In genomic region chr5:177403826-177404640, GRCh38 we compare ENCODE assay signal across 1 cellular context.
TF ChIP-seq lines count a peak whose summit lies in the region.

No MANE protein-coding gene starts in this region.

TF ChIP-seq in HEK293, 187 proteins besides CTCF, POLR2A, EP300 and RAD21 (continued from another document and continues in another):
- no peak for TF ChIP-seq PRDM4 (tag by site-specific recombination; IDR thresholded peaks at IDR 0.05)
- TF ChIP-seq ZNF114 (tag by site-specific recombination; IDR thresholded peaks at IDR 0.05) = no peak
- TF ChIP-seq ZNF561 (tag by site-specific recombination; IDR thresholded peaks at IDR 0.05; ENCODE audit: borderline replicate concordance) = peak; percentile 97
- peak; percentile 87; the same call in 1 of the 2 replicates for TF ChIP-seq ZNF10 (tag by site-specific recombination; IDR thresholded peaks at IDR 0.05)
- TF ChIP-seq ZNF518A (tag by site-specific recombination; conservative IDR thresholded peaks at IDR 0.05; ENCODE audit: low read depth) = no peak; the same call in 1 of the 2 replicates
- no peak for TF ChIP-seq ZBTB21 (tag by site-specific recombination; IDR thresholded peaks at IDR 0.05)
- TF ChIP-seq ZFP3 (tag by site-specific recombination; IDR thresholded peaks at IDR 0.05; ENCODE audit: low read depth) = no peak
- peak; percentile 47; the same call in 1 of the 2 replicates for TF ChIP-seq KLF17 (tag by site-specific recombination; IDR thresholded peaks at IDR 0.05)
- no peak; the same call in 1 of the 2 replicates for TF ChIP-seq ZNF350 (tag by site-specific recombination; IDR thresholded peaks at IDR 0.05)
- TF ChIP-seq TSHZ1 (tag by site-specific recombination; IDR thresholded peaks at IDR 0.05; ENCODE audit: borderline replicate concordance) = no peak
- TF ChIP-seq ZNF302 (tag by site-specific recombination; IDR thresholded peaks at IDR 0.05; ENCODE audit: low read depth) = no peak
- peak; percentile 84 for TF ChIP-seq ZBTB26 (tag by site-specific recombination; optimal IDR thresholded peaks at IDR 0.05)
- TF ChIP-seq SALL2 (tag by site-specific recombination; IDR thresholded peaks at IDR 0.05; ENCODE audit: borderline replicate concordance) = no peak
- peak; percentile 94 for TF ChIP-seq GLIS2 (tag by site-specific recombination; IDR thresholded peaks at IDR 0.05)
- no peak for TF ChIP-seq ZNF830 (tag by site-specific recombination; IDR thresholded peaks at IDR 0.05; ENCODE audit: low read depth)
- TF ChIP-seq ZNF555 (tag by site-specific recombination; conservative IDR thresholded peaks at IDR 0.05) = no peak
- TF ChIP-seq ZNF280C (tag by site-specific recombination; IDR thresholded peaks at IDR 0.05) = no peak
- no peak for TF ChIP-seq ZNF529 (tag by site-specific recombination; IDR thresholded peaks at IDR 0.05; ENCODE audit: insufficient replicate concordance)
- TF ChIP-seq IKZF3 (tag by site-specific recombination; IDR thresholded peaks at IDR 0.05) = 0 out of 2 replicates have a peak, but pooled peaks have one; percentile 15
- TF ChIP-seq FEZF1 (tag by site-specific recombination; IDR thresholded peaks at IDR 0.05) = no peak
- no peak for TF ChIP-seq ZNF23 (tag by site-specific recombination; IDR thresholded peaks at IDR 0.05; ENCODE audit: borderline replicate concordance)
- peak; percentile 63 for TF ChIP-seq BCL11A (tag by site-specific recombination; IDR thresholded peaks at IDR 0.05; ENCODE audit: low read depth)
- peak; percentile 46; the same call in 1 of the 2 replicates for TF ChIP-seq PATZ1 (tag by site-specific recombination; IDR thresholded peaks at IDR 0.05)
- no peak; the same call in 1 of the 2 replicates for TF ChIP-seq ZNF626 (tag by site-specific recombination; IDR thresholded peaks at IDR 0.05)
- TF ChIP-seq MZF1 (tag by site-specific recombination; IDR thresholded peaks at IDR 0.05; ENCODE audit: borderline replicate concordance) = no peak; the same call in 1 of the 2 replicates
- TF ChIP-seq KLF10 (tag by site-specific recombination; IDR thresholded peaks at IDR 0.05) = peak; percentile 84
- no peak for TF ChIP-seq ZNF211 (tag by site-specific recombination; IDR thresholded peaks at IDR 0.05; ENCODE audit: low read depth)
- TF ChIP-seq ZBTB49 (tag by site-specific recombination; IDR thresholded peaks at IDR 0.05; ENCODE audit: low read depth) = no peak
- no peak for TF ChIP-seq ZFP41 (tag by site-specific recombination; IDR thresholded peaks at IDR 0.05; ENCODE audit: borderline replicate concordance)
- no peak for TF ChIP-seq ZNF362 (tag by site-specific recombination; IDR thresholded peaks at IDR 0.05)
- TF ChIP-seq ZFHX2 (tag by site-specific recombination; conservative IDR thresholded peaks at IDR 0.05) = peak; percentile 52; the same call in 1 of the 2 replicates
- peak; percentile 69; the same call in 1 of the 2 replicates for TF ChIP-seq ZNF596 (tag by site-specific recombination; IDR thresholded peaks at IDR 0.05)
- TF ChIP-seq ZXDB (tag by site-specific recombination; IDR thresholded peaks at IDR 0.05) = peak; percentile 65
- TF ChIP-seq ZNF335 (tag by site-specific recombination; conservative IDR thresholded peaks at IDR 0.05) = peak; percentile 96
- TF ChIP-seq GLI4 (tag by site-specific recombination; IDR thresholded peaks at IDR 0.05) = no peak
